Comparison of ENCODE assay signal across 18 cellular contexts in genomic region chr1:237390798-237391197, GRCh38.
DNase-seq lines count a peak whose midpoint lies in the region; ATAC-seq and TF ChIP-seq lines count a peak whose summit lies in the region.
"Had no signal": no experiment of that assay in that cellular context is flagged by ENCODE, and none has a peak within 500 bp of the region (broad histone marks: within the 10 kb centered on the region; RNA-seq: fewer than 3 reads in every experiment).

No MANE protein-coding gene starts in this region.

- H3K36me3 ChIP-seq in gastroesophageal sphincter: no peaks in the 10 kb centered on the region
- no peaks in the 10 kb centered on the region for H3K36me3 ChIP-seq in psoas muscle (ENCODE audit: insufficient read depth in 1 of 2, low read depth in 1 of 2)
- no peaks in the 10 kb centered on the region for H3K36me3 ChIP-seq in spleen
- H3K36me3 ChIP-seq: MG63 had no signal

- intact Hi-C loops in psoas muscle (cut with DNase I) (no loop called here), spleen (cut with DNase I; ENCODE audit: low total_unique reads) (no loop called here)

- 42 to 59% methylated on average over 3 of the region's 3 CpGs for WGBS in gastroesophageal sphincter (ENCODE audit: low coverage in 1 of 2), 2 donors
- WGBS in psoas muscle, 3 donors: 16 to 42% (median 17%) methylated on average over 3 of the region's 3 CpGs
- WGBS in spleen, 5 donors: 25 to 62% (median 38%) methylated on average over 3 of the region's 3 CpGs

- H3K27me3 ChIP-seq in gastroesophageal sphincter (no peaks in the 10 kb centered on the region), psoas muscle (ENCODE audit: insufficient read depth in 3 of 3, low read length in 2 of 3) (no peaks in the 10 kb centered on the region), spleen (replicated peaks in 1 of 7) (no peaks in the 10 kb centered on the region)
- H3K27me3 ChIP-seq: MG63 had no signal

- H3K4me1 ChIP-seq in gastroesophageal sphincter (peaks cover 0 to 4% (median 0%) of the 10 kb centered on the region in 3 donors), psoas muscle (no peaks in the 10 kb centered on the region), spleen (no peaks in the 10 kb centered on the region)

- DNase-seq in ELR (ENCODE audit: low read depth) (peak; percentile 36), HS-5 (ENCODE audit: low read depth) (peak; percentile 28), cardiac fibroblast (ENCODE audit: low read depth in 2 of 2) (peak; percentile 34 to 67), amygdala (lab: John Stamatoyannopoulos, UW) (no peak), psoas muscle (no peak), spleen (no peak)
- no peak for DNase-seq in stimulated activated CD4-positive, alpha-beta T cell treated with anti-CD3 and anti-CD28 coated beads, Interleukin-4, amount 100 ng/mL, for 1 hour
- DNase-seq: CD4-positive, CD25-positive, alpha-beta regulatory T cell; DMS53; MG63; NCI-H1436; NCI-H2081 treated with DMSO at 0.1 percent for 48 hours; NCI-H510A treated with DMSO at 0.1 percent for 48 hours; NCI-H82 had no signal

- TF ChIP-seq CTCF in cardiac fibroblast (IDR thresholded peaks at IDR 0.05; ENCODE audit: low read depth, low read length): no peak
- TF ChIP-seq CTCF in gastroesophageal sphincter (IDR thresholded peaks at IDR 0.05): no peak
- no peak for TF ChIP-seq CTCF in psoas muscle (IDR thresholded peaks at IDR 0.05)
- no peak for TF ChIP-seq CTCF in spleen (IDR thresholded peaks at IDR 0.05 in 8 of 11, conservative IDR thresholded peaks at IDR 0.05 in 3 of 11)

- H3K4me3 ChIP-seq in cardiac fibroblast (replicated peaks in 1 of 2; ENCODE audit: low read depth in 2 of 2, low read length in 2 of 2): no peak overlapping the region
- no peak overlapping the region for H3K4me3 ChIP-seq in gastroesophageal sphincter
- no peak overlapping the region for H3K4me3 ChIP-seq in psoas muscle
- no peak overlapping the region for H3K4me3 ChIP-seq in spleen
- H3K4me3 ChIP-seq: MG63 had no signal

- ATAC-seq in gastroesophageal sphincter: peak; percentile 51
- ATAC-seq in psoas muscle: no peak
- ATAC-seq: Panc1, Right ventricle myocardium inferior, SK-N-SH treated with all-trans-retinoic acid at 6 μM for 48 hours had no signal

- H3K9me3 ChIP-seq in gastroesophageal sphincter: no peaks in the 10 kb centered on the region
- H3K9me3 ChIP-seq in psoas muscle: no peaks in the 10 kb centered on the region
- no peaks in the 10 kb centered on the region for H3K9me3 ChIP-seq in spleen
- H3K9me3 ChIP-seq: MG63 had no signal

- no peak for TF ChIP-seq EP300 in gastroesophageal sphincter (IDR thresholded peaks at IDR 0.05)

- H3K27ac ChIP-seq in gastroesophageal sphincter (peak overlapping the region in 1 of 4 donors; percentile 41), psoas muscle (no peak overlapping the region), spleen (no peak overlapping the region)

- no peak for TF ChIP-seq POLR2A in gastroesophageal sphincter (IDR thresholded peaks at IDR 0.05)
- no peak for TF ChIP-seq POLR2A in spleen (IDR thresholded peaks at IDR 0.05)

Comparison
In these comparisons a context has a peak if more than half of its experiments do, and no peak if none do; other contexts are left out.
1. DNase-seq: peak in ELR (single experiment), HS-5 (single experiment) and cardiac fibroblast (2 of 2); none in amygdala (0 of 56), psoas muscle (0 of 2), stimulated activated CD4-positive, alpha-beta T cell treated with anti-CD3 and anti-CD28 coated beads, Interleukin-4, amount 100 ng/mL, for 1 hour (single experiment) and spleen (single experiment).